8 cellular contexts compared by ENCODE assay signal in the genomic region with DNA sequence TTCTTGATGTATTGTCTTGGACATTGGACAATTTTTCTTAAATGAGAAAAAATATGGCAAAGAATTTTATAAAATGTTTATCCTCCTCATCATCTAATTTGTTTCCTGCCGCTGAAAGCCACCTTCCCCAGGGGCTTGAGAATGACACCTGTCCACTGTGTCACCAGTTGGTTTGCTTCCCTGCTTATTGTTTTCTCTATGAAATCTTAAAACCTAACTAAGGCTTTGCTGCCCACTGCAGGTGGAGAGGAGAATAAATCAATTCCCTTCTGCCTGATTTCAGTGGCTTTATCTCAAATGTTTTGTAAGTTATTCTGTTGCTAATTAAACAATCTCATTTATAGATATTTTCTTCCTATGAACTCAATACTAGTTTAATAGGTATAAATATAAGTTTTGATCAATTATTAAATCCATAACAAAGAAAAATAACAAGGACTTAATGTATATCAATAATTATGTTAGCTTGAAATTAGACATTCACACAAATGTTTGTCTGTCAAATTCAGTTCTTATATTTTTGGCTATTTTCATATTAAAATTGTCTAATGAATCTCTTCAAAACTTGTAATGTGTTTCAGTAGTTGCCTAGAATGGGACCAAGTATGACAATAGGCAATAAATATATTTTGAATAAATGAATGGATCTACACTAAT.
DNase-seq lines count a peak whose midpoint lies in the region; ATAC-seq and TF ChIP-seq lines count a peak whose summit lies in the region.

No MANE protein-coding gene starts in this region.

- intact Hi-C loops in Right ventricle myocardium superior (cut with DNase I): no loop called here

- TF ChIP-seq CTCF in right atrium auricular region (IDR thresholded peaks at IDR 0.05) (peak; percentile 19 to 65), VCaP (conservative IDR thresholded peaks at IDR 0.05) (peak; percentile 97), tibial nerve (IDR thresholded peaks at IDR 0.05) (peak; percentile 43 to 77 (median 59))

- no peak for DNase-seq in right atrium auricular region (ENCODE audit: low spot score)
- no peak for DNase-seq in Right ventricle myocardium superior
- peak; percentile 76 for DNase-seq in NCI-H1436 treated with DMSO at 0.1 percent for 48 hours (lab: John Stamatoyannopoulos, UW)
- DNase-seq in inferior parietal cortex (ENCODE audit: extremely low spot score): peak; percentile 81
- DNase-seq in tibial nerve (ENCODE audit: low spot score in 2 of 2): peak in 1 of 2 donors; percentile 33
- no peak for DNase-seq in AG08396 (ENCODE audit: low spot score)

- no peak for TF ChIP-seq POLR2A in tibial nerve (IDR thresholded peaks at IDR 0.05)

- 9 to 18% methylated on average over 1 of the region's 1 CpG for whole genome bisulfite sequencing in tibial nerve, 2 donors

- H3K27me3 ChIP-seq in right atrium auricular region (no peaks in the 10 kb centered on the region), tibial nerve (no peaks in the 10 kb centered on the region)

- ATAC-seq in Right ventricle myocardium superior (ENCODE audit: poor library complexity) (no peak), HG02571 (IDR thresholded peaks at IDR 0.05; ENCODE audit: unreplicated experiment) (peak; percentile 61)

- H3K36me3 ChIP-seq in right atrium auricular region: no peaks in the 10 kb centered on the region
- H3K36me3 ChIP-seq in tibial nerve: no peaks in the 10 kb centered on the region

- no peak overlapping the region for H3K27ac ChIP-seq in right atrium auricular region
- H3K27ac ChIP-seq in VCaP: no peak overlapping the region
- no peak overlapping the region for H3K27ac ChIP-seq in tibial nerve

- H3K4me1 ChIP-seq in right atrium auricular region (no peaks in the 10 kb centered on the region), tibial nerve (no peaks in the 10 kb centered on the region)

- no peak for TF ChIP-seq EP300 in tibial nerve (IDR thresholded peaks at IDR 0.05)

- H3K9me3 ChIP-seq in right atrium auricular region (no peaks in the 10 kb centered on the region), tibial nerve (no peaks in the 10 kb centered on the region)

- H3K4me3 ChIP-seq in right atrium auricular region (no peak overlapping the region), tibial nerve (no peak overlapping the region)

Comparison
In these comparisons a context has a peak if more than half of its experiments do, and no peak if none do; other contexts are left out.
1. DNase-seq: peak in NCI-H1436 treated with DMSO at 0.1 percent for 48 hours (single experiment) and inferior parietal cortex (single experiment); none in right atrium auricular region (single experiment), Right ventricle myocardium superior (single experiment) and AG08396 (single experiment).
2. CTCF ChIP-seq: peak in every context shown above with its lines; median percentile 97 in VCaP; 59 in tibial nerve; 42 in right atrium auricular region.